In the genomic region with DNA sequence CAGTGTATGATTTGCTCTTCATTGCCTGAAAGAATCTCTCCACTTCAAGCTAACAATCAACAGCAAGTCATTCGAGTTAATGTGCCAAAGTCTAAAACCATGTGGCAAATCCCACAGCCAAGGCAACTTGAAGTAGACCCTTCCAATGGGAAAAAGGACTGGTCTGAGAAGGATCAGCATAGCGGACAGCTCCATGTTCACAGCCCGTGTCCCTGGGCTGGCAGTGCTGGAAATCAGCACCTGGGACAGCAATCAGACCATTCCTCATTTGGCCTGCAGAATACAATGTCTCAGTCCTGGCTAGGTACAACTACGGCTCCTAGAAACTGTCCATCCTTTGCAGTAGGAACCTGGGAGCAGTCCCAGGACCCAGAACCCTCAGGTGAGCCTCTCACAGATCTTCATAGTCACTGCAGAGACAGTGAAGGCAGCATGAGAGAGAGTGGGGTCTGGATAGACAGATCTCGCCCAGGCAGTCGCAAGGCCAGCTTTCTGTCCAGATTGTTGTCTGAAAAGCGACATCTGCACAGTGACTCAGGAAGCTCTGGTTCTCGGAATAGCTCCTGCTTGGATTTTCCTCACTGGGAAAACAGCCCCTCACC, we compare ENCODE assay signal across 1 cellular context.
TF ChIP-seq lines count a peak whose summit lies in the region.

No MANE protein-coding gene starts in this region.

TF ChIP-seq in K562, 482 proteins besides CTCF, POLR2A, EP300 and RAD21 (continued from another document):
- TF ChIP-seq, protein P1, sequence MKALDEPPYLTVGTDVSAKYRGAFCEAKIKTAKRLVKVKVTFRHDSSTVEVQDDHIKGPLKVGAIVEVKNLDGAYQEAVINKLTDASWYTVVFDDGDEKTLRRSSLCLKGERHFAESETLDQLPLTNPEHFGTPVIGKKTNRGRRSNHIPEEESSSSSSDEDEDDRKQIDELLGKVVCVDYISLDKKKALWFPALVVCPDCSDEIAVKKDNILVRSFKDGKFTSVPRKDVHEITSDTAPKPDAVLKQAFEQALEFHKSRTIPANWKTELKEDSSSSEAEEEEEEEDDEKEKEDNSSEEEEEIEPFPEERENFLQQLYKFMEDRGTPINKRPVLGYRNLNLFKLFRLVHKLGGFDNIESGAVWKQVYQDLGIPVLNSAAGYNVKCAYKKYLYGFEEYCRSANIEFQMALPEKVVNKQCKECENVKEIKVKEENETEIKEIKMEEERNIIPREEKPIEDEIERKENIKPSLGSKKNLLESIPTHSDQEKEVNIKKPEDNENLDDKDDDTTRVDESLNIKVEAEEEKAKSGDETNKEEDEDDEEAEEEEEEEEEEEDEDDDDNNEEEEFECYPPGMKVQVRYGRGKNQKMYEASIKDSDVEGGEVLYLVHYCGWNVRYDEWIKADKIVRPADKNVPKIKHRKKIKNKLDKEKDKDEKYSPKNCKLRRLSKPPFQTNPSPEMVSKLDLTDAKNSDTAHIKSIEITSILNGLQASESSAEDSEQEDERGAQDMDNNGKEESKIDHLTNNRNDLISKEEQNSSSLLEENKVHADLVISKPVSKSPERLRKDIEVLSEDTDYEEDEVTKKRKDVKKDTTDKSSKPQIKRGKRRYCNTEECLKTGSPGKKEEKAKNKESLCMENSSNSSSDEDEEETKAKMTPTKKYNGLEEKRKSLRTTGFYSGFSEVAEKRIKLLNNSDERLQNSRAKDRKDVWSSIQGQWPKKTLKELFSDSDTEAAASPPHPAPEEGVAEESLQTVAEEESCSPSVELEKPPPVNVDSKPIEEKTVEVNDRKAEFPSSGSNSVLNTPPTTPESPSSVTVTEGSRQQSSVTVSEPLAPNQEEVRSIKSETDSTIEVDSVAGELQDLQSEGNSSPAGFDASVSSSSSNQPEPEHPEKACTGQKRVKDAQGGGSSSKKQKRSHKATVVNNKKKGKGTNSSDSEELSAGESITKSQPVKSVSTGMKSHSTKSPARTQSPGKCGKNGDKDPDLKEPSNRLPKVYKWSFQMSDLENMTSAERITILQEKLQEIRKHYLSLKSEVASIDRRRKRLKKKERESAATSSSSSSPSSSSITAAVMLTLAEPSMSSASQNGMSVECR (CRISPR knock-in tag; IDR thresholded peaks at IDR 0.05): 0 out of 2 replicates have a peak, but pooled peaks have one; percentile 21
- TF ChIP-seq, protein P2, sequence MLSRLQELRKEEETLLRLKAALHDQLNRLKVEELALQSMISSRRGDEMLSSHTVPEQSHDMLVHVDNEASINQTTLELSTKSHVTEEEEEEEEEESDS (CRISPR knock-in tag; IDR thresholded peaks at IDR 0.05): no peak
- no peak for TF ChIP-seq CBFB (CRISPR knock-in tag; IDR thresholded peaks at IDR 0.05)
- TF ChIP-seq NCOA1 (IDR thresholded peaks at IDR 0.05; ENCODE audit: low read depth): peak; percentile 87
- peak; percentile 72; the same call in 1 of the 2 replicates for TF ChIP-seq NR3C1 (CRISPR knock-in tag; IDR thresholded peaks at IDR 0.05)
- no peak for TF ChIP-seq SMARCC2 (IDR thresholded peaks at IDR 0.05; ENCODE audit: low read depth)
- TF ChIP-seq TGIF2 (CRISPR knock-in tag; IDR thresholded peaks at IDR 0.05): no peak
- TF ChIP-seq KLF6 (CRISPR knock-in tag; IDR thresholded peaks at IDR 0.05; ENCODE audit: borderline replicate concordance): no peak
- no peak for TF ChIP-seq ZNF668 (CRISPR knock-in tag; IDR thresholded peaks at IDR 0.05)
- TF ChIP-seq, protein P3, sequence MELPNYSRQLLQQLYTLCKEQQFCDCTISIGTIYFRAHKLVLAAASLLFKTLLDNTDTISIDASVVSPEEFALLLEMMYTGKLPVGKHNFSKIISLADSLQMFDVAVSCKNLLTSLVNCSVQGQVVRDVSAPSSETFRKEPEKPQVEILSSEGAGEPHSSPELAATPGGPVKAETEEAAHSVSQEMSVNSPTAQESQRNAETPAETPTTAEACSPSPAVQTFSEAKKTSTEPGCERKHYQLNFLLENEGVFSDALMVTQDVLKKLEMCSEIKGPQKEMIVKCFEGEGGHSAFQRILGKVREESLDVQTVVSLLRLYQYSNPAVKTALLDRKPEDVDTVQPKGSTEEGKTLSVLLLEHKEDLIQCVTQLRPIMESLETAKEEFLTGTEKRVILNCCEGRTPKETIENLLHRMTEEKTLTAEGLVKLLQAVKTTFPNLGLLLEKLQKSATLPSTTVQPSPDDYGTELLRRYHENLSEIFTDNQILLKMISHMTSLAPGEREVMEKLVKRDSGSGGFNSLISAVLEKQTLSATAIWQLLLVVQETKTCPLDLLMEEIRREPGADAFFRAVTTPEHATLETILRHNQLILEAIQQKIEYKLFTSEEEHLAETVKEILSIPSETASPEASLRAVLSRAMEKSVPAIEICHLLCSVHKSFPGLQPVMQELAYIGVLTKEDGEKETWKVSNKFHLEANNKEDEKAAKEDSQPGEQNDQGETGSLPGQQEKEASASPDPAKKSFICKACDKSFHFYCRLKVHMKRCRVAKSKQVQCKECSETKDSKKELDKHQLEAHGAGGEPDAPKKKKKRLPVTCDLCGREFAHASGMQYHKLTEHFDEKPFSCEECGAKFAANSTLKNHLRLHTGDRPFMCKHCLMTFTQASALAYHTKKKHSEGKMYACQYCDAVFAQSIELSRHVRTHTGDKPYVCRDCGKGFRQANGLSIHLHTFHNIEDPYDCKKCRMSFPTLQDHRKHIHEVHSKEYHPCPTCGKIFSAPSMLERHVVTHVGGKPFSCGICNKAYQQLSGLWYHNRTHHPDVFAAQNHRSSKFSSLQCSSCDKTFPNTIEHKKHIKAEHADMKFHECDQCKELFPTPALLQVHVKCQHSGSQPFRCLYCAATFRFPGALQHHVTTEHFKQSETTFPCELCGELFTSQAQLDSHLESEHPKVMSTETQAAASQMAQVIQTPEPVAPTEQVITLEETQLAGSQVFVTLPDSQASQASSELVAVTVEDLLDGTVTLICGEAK (IDR thresholded peaks at IDR 0.05): peak; percentile 69
- TF ChIP-seq, protein P3 (CRISPR knock-in tag; IDR thresholded peaks at IDR 0.05): no peak
- TF ChIP-seq SETDB1 (IDR thresholded peaks at IDR 0.05; ENCODE audit: low read length): no peak
- no peak for TF ChIP-seq DACH1 (IDR thresholded peaks at IDR 0.05; ENCODE audit: partially characterized antibody)
- TF ChIP-seq, protein P4, sequence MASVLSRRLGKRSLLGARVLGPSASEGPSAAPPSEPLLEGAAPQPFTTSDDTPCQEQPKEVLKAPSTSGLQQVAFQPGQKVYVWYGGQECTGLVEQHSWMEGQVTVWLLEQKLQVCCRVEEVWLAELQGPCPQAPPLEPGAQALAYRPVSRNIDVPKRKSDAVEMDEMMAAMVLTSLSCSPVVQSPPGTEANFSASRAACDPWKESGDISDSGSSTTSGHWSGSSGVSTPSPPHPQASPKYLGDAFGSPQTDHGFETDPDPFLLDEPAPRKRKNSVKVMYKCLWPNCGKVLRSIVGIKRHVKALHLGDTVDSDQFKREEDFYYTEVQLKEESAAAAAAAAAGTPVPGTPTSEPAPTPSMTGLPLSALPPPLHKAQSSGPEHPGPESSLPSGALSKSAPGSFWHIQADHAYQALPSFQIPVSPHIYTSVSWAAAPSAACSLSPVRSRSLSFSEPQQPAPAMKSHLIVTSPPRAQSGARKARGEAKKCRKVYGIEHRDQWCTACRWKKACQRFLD (CRISPR knock-in tag; IDR thresholded peaks at IDR 0.05): peak; percentile 46; the same call in 1 of the 2 replicates
- TF ChIP-seq FOXK1 (CRISPR knock-in tag; IDR thresholded peaks at IDR 0.05; ENCODE audit: borderline replicate concordance): peak; percentile 90; the same call in 1 of the 2 replicates
- TF ChIP-seq ZEB2 (IDR thresholded peaks at IDR 0.05): no peak
- no peak for TF ChIP-seq KDM4B (IDR thresholded peaks at IDR 0.05; ENCODE audit: borderline replicate concordance in 2 of 2, low read depth in 1 of 2)
- TF ChIP-seq, protein P5, sequence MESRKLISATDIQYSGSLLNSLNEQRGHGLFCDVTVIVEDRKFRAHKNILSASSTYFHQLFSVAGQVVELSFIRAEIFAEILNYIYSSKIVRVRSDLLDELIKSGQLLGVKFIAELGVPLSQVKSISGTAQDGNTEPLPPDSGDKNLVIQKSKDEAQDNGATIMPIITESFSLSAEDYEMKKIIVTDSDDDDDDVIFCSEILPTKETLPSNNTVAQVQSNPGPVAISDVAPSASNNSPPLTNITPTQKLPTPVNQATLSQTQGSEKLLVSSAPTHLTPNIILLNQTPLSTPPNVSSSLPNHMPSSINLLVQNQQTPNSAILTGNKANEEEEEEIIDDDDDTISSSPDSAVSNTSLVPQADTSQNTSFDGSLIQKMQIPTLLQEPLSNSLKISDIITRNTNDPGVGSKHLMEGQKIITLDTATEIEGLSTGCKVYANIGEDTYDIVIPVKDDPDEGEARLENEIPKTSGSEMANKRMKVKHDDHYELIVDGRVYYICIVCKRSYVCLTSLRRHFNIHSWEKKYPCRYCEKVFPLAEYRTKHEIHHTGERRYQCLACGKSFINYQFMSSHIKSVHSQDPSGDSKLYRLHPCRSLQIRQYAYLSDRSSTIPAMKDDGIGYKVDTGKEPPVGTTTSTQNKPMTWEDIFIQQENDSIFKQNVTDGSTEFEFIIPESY (CRISPR knock-in tag; IDR thresholded peaks at IDR 0.05): no peak
- TF ChIP-seq ZNF347 (CRISPR knock-in tag; IDR thresholded peaks at IDR 0.05; ENCODE audit: low read depth): no peak
- TF ChIP-seq NCOA6 (IDR thresholded peaks at IDR 0.05): peak; percentile 74
- TF ChIP-seq, protein P6, sequence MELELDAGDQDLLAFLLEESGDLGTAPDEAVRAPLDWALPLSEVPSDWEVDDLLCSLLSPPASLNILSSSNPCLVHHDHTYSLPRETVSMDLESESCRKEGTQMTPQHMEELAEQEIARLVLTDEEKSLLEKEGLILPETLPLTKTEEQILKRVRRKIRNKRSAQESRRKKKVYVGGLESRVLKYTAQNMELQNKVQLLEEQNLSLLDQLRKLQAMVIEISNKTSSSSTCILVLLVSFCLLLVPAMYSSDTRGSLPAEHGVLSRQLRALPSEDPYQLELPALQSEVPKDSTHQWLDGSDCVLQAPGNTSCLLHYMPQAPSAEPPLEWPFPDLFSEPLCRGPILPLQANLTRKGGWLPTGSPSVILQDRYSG (tag; conservative IDR thresholded peaks at IDR 0.05; ENCODE audit: low read depth): no peak
- no peak for TF ChIP-seq ZNF766 (CRISPR knock-in tag; conservative IDR thresholded peaks at IDR 0.05)
- peak in 1 of 2 experiments; percentile 79; a peak in 2 of 4 replicates for TF ChIP-seq SRF (CRISPR knock-in tag; IDR thresholded peaks at IDR 0.05)
- no peak for TF ChIP-seq CTBP1 (IDR thresholded peaks at IDR 0.05; ENCODE audit: borderline replicate concordance)
TF ChIP-seq in K562: peak in this region for 34.
